ENCODE assay signal across 24 cellular contexts in the genomic region with DNA sequence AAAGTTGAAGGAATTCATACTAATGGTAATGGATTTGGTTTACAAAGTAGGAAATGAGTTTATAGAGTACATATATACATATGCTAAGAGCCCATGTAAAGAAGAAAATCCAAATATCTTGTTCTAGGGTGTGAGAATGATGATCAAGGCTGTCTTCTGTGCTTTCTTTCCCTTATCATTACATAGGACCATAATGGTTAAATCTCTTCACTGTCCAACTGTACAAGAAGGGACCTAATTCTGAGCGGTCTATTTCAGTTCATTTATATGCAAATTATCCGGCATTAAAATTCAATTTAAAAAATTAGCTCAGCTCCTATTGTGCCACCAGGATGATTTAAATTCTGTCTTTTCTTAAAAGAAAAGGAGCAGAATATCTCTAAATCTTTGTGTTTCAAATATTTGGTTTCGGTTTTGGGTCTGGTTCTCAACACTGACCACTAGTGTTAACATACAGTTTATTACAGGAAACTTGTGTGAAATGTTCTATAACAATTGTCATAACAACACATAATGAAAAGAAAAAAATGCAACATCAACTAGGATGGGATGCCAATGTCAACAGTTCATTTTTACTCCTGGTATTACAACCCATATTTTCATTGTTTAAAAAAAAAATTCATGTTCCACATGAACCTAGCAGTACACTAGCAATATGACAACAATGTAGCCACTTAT. TPM values are rescaled to one million over a fixed set of nuclear protein-coding genes. Genes with fewer than 3 reads are reported as not detected.
DNase-seq lines count a peak whose midpoint lies in the region; ATAC-seq and TF ChIP-seq lines count a peak whose summit lies in the region.
"Had no signal": no experiment of that assay in that cellular context is flagged by ENCODE, and none has a peak within 500 bp of the region (broad histone marks: within the 10 kb centered on the region; RNA-seq: fewer than 3 reads in every experiment).

No MANE protein-coding gene starts in this region.

- H3K4me3 ChIP-seq in neuron (ENCODE audit: low read length) (no peak overlapping the region), left ventricle myocardium inferior (no peak overlapping the region), upper lobe of right lung (no peak overlapping the region)
- H3K4me3 ChIP-seq: lower lobe of right lung, skin epidermis, suprapubic skin had no signal

- H3K27ac ChIP-seq in left ventricle myocardium inferior (replicated peaks), result no peak overlapping the region
- no peak overlapping the region for H3K27ac ChIP-seq in upper lobe of right lung
- H3K27ac ChIP-seq: lower lobe of right lung, skin epidermis, suprapubic skin had no signal

- H3K9me3 ChIP-seq in neuron (ENCODE audit: low read length) (no peaks in the 10 kb centered on the region), left ventricle myocardium inferior (replicated peaks) (no peaks in the 10 kb centered on the region), upper lobe of right lung (no peaks in the 10 kb centered on the region)
- H3K9me3 ChIP-seq: lower lobe of right lung, suprapubic skin had no signal

- H2AFZ ChIP-seq in neuron (ENCODE audit: low read depth, low read length), result peak overlapping the region; percentile 5

- H3K36me3 ChIP-seq in neuron (ENCODE audit: insufficient read depth, low read length), result no peaks in the 10 kb centered on the region
- no peaks in the 10 kb centered on the region for H3K36me3 ChIP-seq in left ventricle myocardium inferior
- no peaks in the 10 kb centered on the region for H3K36me3 ChIP-seq in upper lobe of right lung
- H3K36me3 ChIP-seq: lower lobe of right lung, suprapubic skin had no signal

- no peak for ATAC-seq in upper lobe of right lung
- ATAC-seq: activated CD4-positive, alpha-beta T cell treated with anti-CD3 and anti-CD28 coated beads for 36 hours; lower lobe of right lung had no signal

- DNase-seq in DMS153 treated with DMSO at 0.1 percent for 48 hours (lab: John Stamatoyannopoulos, UW; ENCODE audit: unreplicated experiment) (peak; percentile 11), DMS153 (lab: John Stamatoyannopoulos, UW) (no peak), LHCN-M2 (ENCODE audit: low read depth) (peak; percentile 8), SK-MEL-5 (ENCODE audit: low read depth, low spot score) (peak; percentile 38), left ventricle myocardium inferior (no peak), posterior vena cava (ENCODE audit: low spot score) (no peak), upper lobe of right lung (no peak)
- DNase-seq: 8988T; activated CD4-positive, alpha-beta T cell treated with anti-CD3 and anti-CD28 coated beads for 36 hours; activated CD8-positive, alpha-beta memory T cell treated with anti-CD3 and anti-CD28 coated beads, Interleukin-2, amount 50 U/mL, for 4 hours; activated gamma-delta T cell treated with Interleukin-2 at 50 U/mL for 16 hours; CD4-positive, alpha-beta memory T cell; effector memory CD4-positive, alpha-beta T cell; head of caudate nucleus; IMR-90; lower lobe of right lung; NCI-H82; SHP77 treated with DMSO at 0.1 percent for 48 hours; T-helper 9 cell had no signal

- H3K4me1 ChIP-seq in neuron (ENCODE audit: insufficient read depth, low read length) (no peaks in the 10 kb centered on the region), left ventricle myocardium inferior (no peaks in the 10 kb centered on the region), upper lobe of right lung (no peaks in the 10 kb centered on the region)
- H3K4me1 ChIP-seq: lower lobe of right lung, suprapubic skin had no signal

- intact Hi-C loops in left ventricle myocardium inferior (cut with micrococcal nuclease), result no loop called here
- intact Hi-C loops in posterior vena cava (cut with DNase I), result no loop called here
- intact Hi-C loops in upper lobe of right lung (cut with DNase I), result no loop called here

- TF ChIP-seq CTCF in left ventricle myocardium inferior (IDR thresholded peaks at IDR 0.05; ENCODE audit: borderline replicate concordance), result no peak
- no peak for TF ChIP-seq CTCF in upper lobe of right lung (IDR thresholded peaks at IDR 0.05)

- peaks cover 4% of the 10 kb centered on the region for H3K27me3 ChIP-seq in neuron (ENCODE audit: insufficient read depth, low read length)
- H3K27me3 ChIP-seq in left ventricle myocardium inferior (ENCODE audit: low read depth), result no peaks in the 10 kb centered on the region
- no peaks in the 10 kb centered on the region for H3K27me3 ChIP-seq in upper lobe of right lung
- H3K27me3 ChIP-seq: suprapubic skin had no signal

- in situ Hi-C loops in SK-MEL-5 (cut with HindIII; ENCODE audit: low pct_unique_long_range_greater_than_20kb, low sequenced_read_pairs), result no loop called here

RNA-seq across cellular contexts. Expression of a gene that starts 16.8 kb away (rescaled TPM):
- total RNA-seq in LHCN-M2 (2014; rRNA removed) (not detected in 2 replicates), left ventricle myocardium inferior (not detected), posterior vena cava (not detected), upper lobe of right lung (not detected)
- not detected for polyA plus RNA-seq in LHCN-M2 (2012)
- not detected in 2 replicates for total RNA-seq in SK-MEL-5 (2014; rRNA removed; shearing (Covaris generic))
- polyA plus RNA-seq in SK-MEL-5 (2015; cell fraction: cytosol; rRNA removed), result not detected in 2 replicates
- not detected in 2 replicates for polyA plus RNA-seq in SK-MEL-5 (2015; cell fraction: nucleus; rRNA removed)
- total RNA-seq: activated CD4-positive, alpha-beta T cell treated with anti-CD3 and anti-CD28 coated beads for 36 hours; CD4-positive, alpha-beta memory T cell; fibroblast of lung; IMR-90; lower lobe of right lung; progenitor cell of endocrine pancreas; suprapubic skin had no signal
- polyA plus RNA-seq: CD4-positive, alpha-beta memory T cell; fibroblast of lung; IMR-90 had no signal

RNA-seq across cellular contexts. Expression of a gene that starts 27.1 kb away (rescaled TPM):
- total RNA-seq in LHCN-M2 (2014; rRNA removed) (not detected in 2 replicates), left ventricle myocardium inferior (not detected), posterior vena cava (not detected), upper lobe of right lung (not detected)
- polyA plus RNA-seq in LHCN-M2 (2012), result not detected
- total RNA-seq in SK-MEL-5 (2014; rRNA removed; shearing (Covaris generic)), result not detected in 2 replicates
- polyA plus RNA-seq in SK-MEL-5 (2015; cell fraction: cytosol; rRNA removed), result not detected in 2 replicates
- not detected in 2 replicates for polyA plus RNA-seq in SK-MEL-5 (2015; cell fraction: nucleus; rRNA removed)
- total RNA-seq: activated CD4-positive, alpha-beta T cell treated with anti-CD3 and anti-CD28 coated beads for 36 hours; CD4-positive, alpha-beta memory T cell; fibroblast of lung; IMR-90; lower lobe of right lung; progenitor cell of endocrine pancreas; suprapubic skin had no signal
- polyA plus RNA-seq: CD4-positive, alpha-beta memory T cell; fibroblast of lung; IMR-90 had no signal

RNA-seq across cellular contexts. Expression of a gene that starts 27.8 kb away (rescaled TPM):
- total RNA-seq in LHCN-M2 (2014; rRNA removed) (not detected in 2 replicates), left ventricle myocardium inferior (not detected), posterior vena cava (not detected), upper lobe of right lung (not detected)
- not detected for polyA plus RNA-seq in LHCN-M2 (2012)
- not detected in 2 replicates for total RNA-seq in SK-MEL-5 (2014; rRNA removed; shearing (Covaris generic))
- polyA plus RNA-seq in SK-MEL-5 (2015; cell fraction: cytosol; rRNA removed), result not detected in 2 replicates
- not detected in 2 replicates for polyA plus RNA-seq in SK-MEL-5 (2015; cell fraction: nucleus; rRNA removed)
- total RNA-seq: activated CD4-positive, alpha-beta T cell treated with anti-CD3 and anti-CD28 coated beads for 36 hours; CD4-positive, alpha-beta memory T cell; fibroblast of lung; IMR-90; lower lobe of right lung; progenitor cell of endocrine pancreas; suprapubic skin had no signal
- polyA plus RNA-seq: CD4-positive, alpha-beta memory T cell; fibroblast of lung; IMR-90 had no signal

RNA-seq across cellular contexts. Expression of a gene that starts 54.4 kb away (rescaled TPM):
- not detected in 2 replicates for total RNA-seq in LHCN-M2 (2014; rRNA removed)
- not detected for polyA plus RNA-seq in LHCN-M2 (2012)
- not detected in 2 replicates for total RNA-seq in SK-MEL-5 (2014; rRNA removed; shearing (Covaris generic))
- not detected in 2 replicates for polyA plus RNA-seq in SK-MEL-5 (2015; cell fraction: cytosol; rRNA removed)
- polyA plus RNA-seq in SK-MEL-5 (2015; cell fraction: nucleus; rRNA removed), result not detected in 2 replicates
- total RNA-seq in left ventricle myocardium inferior, result not detected
- total RNA-seq in posterior vena cava, result not detected
- total RNA-seq in upper lobe of right lung, result not detected
- total RNA-seq: activated CD4-positive, alpha-beta T cell treated with anti-CD3 and anti-CD28 coated beads for 36 hours; CD4-positive, alpha-beta memory T cell; fibroblast of lung; IMR-90; lower lobe of right lung; progenitor cell of endocrine pancreas; suprapubic skin had no signal
- polyA plus RNA-seq: CD4-positive, alpha-beta memory T cell; fibroblast of lung; IMR-90 had no signal

Comparison
In these comparisons a context has a peak if more than half of its experiments do, and no peak if none do; other contexts are left out.
1. DNase-seq: peak in DMS153 treated with DMSO at 0.1 percent for 48 hours (single experiment), LHCN-M2 (single experiment) and SK-MEL-5 (single experiment); none in DMS153 (single experiment), left ventricle myocardium inferior (single experiment), posterior vena cava (single experiment) and upper lobe of right lung (single experiment).